11 cellular contexts compared by ENCODE assay signal in genomic region chr9:105359899-105360298, GRCh38.
DNase-seq lines count a peak whose midpoint lies in the region; ATAC-seq and TF ChIP-seq lines count a peak whose summit lies in the region.
"Had no signal": no experiment of that assay in that cellular context is flagged by ENCODE, and none has a peak within 500 bp of the region (broad histone marks: within the 10 kb centered on the region; RNA-seq: fewer than 3 reads in every experiment).

No MANE protein-coding gene starts in this region.

- TF ChIP-seq CTCF in fibroblast of lung (conservative IDR thresholded peaks at IDR 0.05 in 1 of 2, IDR thresholded peaks at IDR 0.05 in 1 of 2; ENCODE audit: low read depth in 1 of 2, low read length in 2 of 2): no peak
- no peak for TF ChIP-seq CTCF in lower leg skin (IDR thresholded peaks at IDR 0.05)
- TF ChIP-seq CTCF in upper lobe of left lung (IDR thresholded peaks at IDR 0.05): no peak

- no peak overlapping the region for H2BK5ac ChIP-seq in neuronal stem cell (ENCODE audit: low read length)

- H2BK12ac ChIP-seq in neuronal stem cell (ENCODE audit: low read length): no peak overlapping the region

- H3K18ac ChIP-seq in neuronal stem cell (ENCODE audit: low read length): no peak overlapping the region

- no peak overlapping the region for H4K8ac ChIP-seq in neuronal stem cell (ENCODE audit: low read depth, low read length)

- peaks cover 3% of the 10 kb centered on the region for H3K79me1 ChIP-seq in neuronal stem cell (ENCODE audit: low read depth, low read length)

- TF ChIP-seq EP300 in upper lobe of left lung (IDR thresholded peaks at IDR 0.05): no peak

- TF ChIP-seq POLR2A in lower leg skin (IDR thresholded peaks at IDR 0.05) (no peak), upper lobe of left lung (IDR thresholded peaks at IDR 0.05) (no peak)

- H3K4me1 ChIP-seq in fibroblast of lung (ENCODE audit: control insufficient read depth, extremely low read depth, insufficient read depth, low read length): no peaks in the 10 kb centered on the region
- H3K4me1 ChIP-seq in upper lobe of left lung: no peaks in the 10 kb centered on the region
- no peaks in the 10 kb centered on the region for H3K4me1 ChIP-seq in neuronal stem cell (ENCODE audit: control insufficient read depth in 2 of 2, insufficient read depth in 1 of 2, low read depth in 1 of 2, low read length in 2 of 2)

- H2AFZ ChIP-seq in fibroblast of lung (ENCODE audit: low read length) (no peak overlapping the region), neuronal stem cell (ENCODE audit: low read length) (no peak overlapping the region)

- ATAC-seq in GM19455 (IDR thresholded peaks at IDR 0.05; ENCODE audit: unreplicated experiment): peak; percentile 48
- no peak for ATAC-seq in upper lobe of left lung (ENCODE audit: low FRiP score in 2 of 2)
- ATAC-seq: T-cell had no signal

- no peaks in the 10 kb centered on the region for H3K79me2 ChIP-seq in fibroblast of lung (ENCODE audit: control insufficient read depth, insufficient read depth, low read length)

- H3K14ac ChIP-seq in neuronal stem cell (ENCODE audit: low read length): no peak overlapping the region

- H3K9me3 ChIP-seq in fibroblast of lung (ENCODE audit: control insufficient read depth, insufficient read depth, low read depth, low read length): no peaks in the 10 kb centered on the region
- H3K9me3 ChIP-seq in upper lobe of left lung: no peaks in the 10 kb centered on the region
- H3K9me3 ChIP-seq in neuronal stem cell (replicated peaks in 1 of 2; ENCODE audit: control insufficient read depth in 2 of 2, insufficient read depth in 1 of 2, low read depth in 1 of 2, low read length in 2 of 2): no peaks in the 10 kb centered on the region

- H3K4me3 ChIP-seq in fibroblast of lung (replicated peaks in 1 of 4; ENCODE audit: control extremely low read depth in 1 of 4, insufficient read depth in 1 of 4, low read depth in 3 of 4, low read length in 4 of 4) (no peak overlapping the region), lower leg skin (ENCODE audit: low read depth, poor library complexity, severe bottlenecking) (no peak overlapping the region), upper lobe of left lung (no peak overlapping the region), neuronal stem cell (ENCODE audit: low read length in 2 of 2) (no peak overlapping the region)

- DNase-seq in COLO829 (ENCODE audit: low spot score) (peak; percentile 84), SK-MEL-5 (ENCODE audit: low read depth, low spot score) (peak; percentile 57), fibroblast of lung (ENCODE audit: low read depth in 2 of 2) (peak; percentile 34 to 95), lower leg skin (ENCODE audit: low spot score in 2 of 2) (no peak), NOMO-1 treated with DMSO at 0.1 percent for 48 hours (lab: John Stamatoyannopoulos, UW; ENCODE audit: unreplicated experiment) (no peak), upper lobe of left lung (no peak), neuronal stem cell (ENCODE audit: low spot score) (no peak)
- DNase-seq: aorta, NCI-H187, T-cell had no signal

- H2BK120ac ChIP-seq in neuronal stem cell (ENCODE audit: low read depth, low read length): no peak overlapping the region

- H2BK15ac ChIP-seq in neuronal stem cell (ENCODE audit: low read length): no peak overlapping the region

- intact Hi-C loops in lower leg skin (cut with DNase I; ENCODE audit: low total_unique reads): no loop called here

- no peaks in the 10 kb centered on the region for H3K36me3 ChIP-seq in fibroblast of lung (ENCODE audit: control insufficient read depth, insufficient read depth, low read length)
- peaks cover 0 to 54% (median 16%) of the 10 kb centered on the region in 4 donors for H3K36me3 ChIP-seq in upper lobe of left lung
- H3K36me3 ChIP-seq in neuronal stem cell (replicated peaks in 1 of 2; ENCODE audit: control insufficient read depth in 2 of 2, insufficient read depth in 2 of 2, low read length in 2 of 2): no peaks in the 10 kb centered on the region

- H3K23ac ChIP-seq in neuronal stem cell (ENCODE audit: low read depth, low read length, poor library complexity): no peak overlapping the region

- H3K4me2 ChIP-seq in fibroblast of lung (ENCODE audit: extremely low read depth, insufficient read depth, low read length): no peak overlapping the region
- no peak overlapping the region for H3K4me2 ChIP-seq in neuronal stem cell (ENCODE audit: insufficient read depth, low read length, poor library complexity, severe bottlenecking)

- H4K91ac ChIP-seq in neuronal stem cell (ENCODE audit: low read depth, low read length, poor library complexity): no peak overlapping the region

- 71 to 84% methylated on average over 3 of the region's 3 CpGs for WGBS in lower leg skin, 2 donors
- 82 to 86% methylated on average over 3 of the region's 3 CpGs for WGBS in upper lobe of left lung, 2 donors
- WGBS in neuronal stem cell (ENCODE audit: extremely low coverage in 2 of 2, insufficient read length in 2 of 2, insufficient replicate concordance in 1 of 2), 2 donors: no CpG with 5 or more reads among the region's 3 CpGs

- in situ Hi-C loops in SK-MEL-5 (cut with HindIII; ENCODE audit: low pct_unique_long_range_greater_than_20kb, low sequenced_read_pairs): no loop called here

- H3K9ac ChIP-seq in fibroblast of lung (ENCODE audit: insufficient read depth, low read length): no peak overlapping the region
- no peak overlapping the region for H3K9ac ChIP-seq in neuronal stem cell (ENCODE audit: low read depth, low read length, poor library complexity)

- H3K4ac ChIP-seq in neuronal stem cell (ENCODE audit: low read length): no peak overlapping the region

- H3K27me3 ChIP-seq in fibroblast of lung (ENCODE audit: control insufficient read depth, insufficient read depth, low read length) (no peaks in the 10 kb centered on the region), upper lobe of left lung (no peaks in the 10 kb centered on the region), neuronal stem cell (ENCODE audit: control insufficient read depth in 3 of 3, insufficient read depth in 3 of 3, low read depth in 1 of 3, low read length in 3 of 3) (no peaks in the 10 kb centered on the region)

- H2AK5ac ChIP-seq in neuronal stem cell (ENCODE audit: low read depth, low read length): no peak overlapping the region

- no peak overlapping the region for H3K27ac ChIP-seq in fibroblast of lung (ENCODE audit: insufficient read depth, low read length)
- no peak overlapping the region for H3K27ac ChIP-seq in upper lobe of left lung
- no peak overlapping the region for H3K27ac ChIP-seq in neuronal stem cell (replicated peaks; ENCODE audit: low read length)

- no peaks in the 10 kb centered on the region for H4K20me1 ChIP-seq in fibroblast of lung (ENCODE audit: control insufficient read depth, extremely low read depth, insufficient read depth, low read length)

Comparison
In these comparisons a context has a peak if more than half of its experiments do, and no peak if none do; other contexts are left out.
1. DNase-seq: peak in COLO829 (single experiment), SK-MEL-5 (single experiment) and fibroblast of lung (2 of 2); none in lower leg skin (0 of 2), NOMO-1 treated with DMSO at 0.1 percent for 48 hours (single experiment), upper lobe of left lung (0 of 2) and neuronal stem cell (single experiment).